ENCODE assay signal across 8 cellular contexts in the genomic region with DNA sequence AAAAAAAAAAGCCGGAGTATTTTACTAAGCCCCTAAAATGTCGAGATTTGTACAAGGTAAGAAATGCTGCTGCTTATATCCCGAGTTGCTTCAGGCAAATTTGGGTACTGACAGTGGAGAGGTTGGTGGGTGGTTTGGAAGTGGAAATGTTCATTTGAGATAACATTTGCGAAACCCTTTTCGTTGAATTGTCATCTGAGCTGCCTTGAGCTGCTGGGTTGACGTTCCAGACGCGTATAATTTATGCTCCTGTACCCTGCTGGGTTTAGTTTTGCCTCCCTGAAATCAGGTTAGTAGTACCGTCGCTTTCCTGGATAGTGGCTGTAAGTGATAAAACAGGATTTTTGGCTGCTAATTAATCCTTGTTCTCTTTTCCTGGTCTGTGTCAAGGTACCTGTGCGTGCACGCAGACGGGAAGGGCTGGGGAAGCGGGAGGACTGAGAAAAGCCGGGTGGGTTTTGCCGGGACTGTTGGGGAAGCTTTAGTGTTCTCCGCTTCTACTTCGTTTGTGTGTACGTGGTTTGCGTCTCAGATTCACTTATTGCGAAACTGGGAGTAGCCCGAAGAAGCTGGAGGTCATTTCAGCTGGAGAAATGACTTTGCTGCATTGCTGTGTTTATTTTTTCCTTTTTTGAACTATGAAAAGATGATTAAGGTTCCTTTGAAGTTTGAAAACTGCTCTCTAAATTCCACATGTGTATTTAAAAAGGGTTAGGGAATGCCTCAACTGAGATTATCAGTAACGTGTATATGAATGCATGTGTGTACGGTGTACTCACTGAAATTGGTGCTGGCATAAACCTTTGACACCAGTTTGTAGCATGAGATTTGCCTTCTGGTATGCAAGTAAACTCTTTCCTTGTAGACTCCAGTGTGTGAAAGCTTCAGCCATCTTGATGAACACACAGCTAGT. TPM values are rescaled to one million over a fixed set of nuclear protein-coding genes. Genes with fewer than 3 reads are reported as not detected.
DNase-seq lines count a peak whose midpoint lies in the region; ATAC-seq and TF ChIP-seq lines count a peak whose summit lies in the region.

No MANE protein-coding gene starts in this region.

- intact Hi-C loops in left ventricle myocardium inferior (cut with micrococcal nuclease), result loop anchor here (10.0 kb wide), 1 partner anchor 148 kb away; no protein-coding TSS in a partner anchor

- H3K9me3 ChIP-seq in left ventricle myocardium inferior (replicated peaks), result no peaks in the 10 kb centered on the region

- peak overlapping the region; percentile 85 for H3K4me3 ChIP-seq in left ventricle myocardium inferior
- peak overlapping the region; percentile 97 for H3K4me3 ChIP-seq in rectal smooth muscle tissue (ENCODE audit: low read length)

- no peaks in the 10 kb centered on the region for H3K36me3 ChIP-seq in left ventricle myocardium inferior
- no peaks in the 10 kb centered on the region for H3K36me3 ChIP-seq in rectal smooth muscle tissue (ENCODE audit: control insufficient read depth, insufficient read depth, low read length)

- no peak for ATAC-seq in HG03045 (IDR thresholded peaks at IDR 0.05; ENCODE audit: unreplicated experiment)

- DNase-seq in activated T-cell treated with anti-CD3 and anti-CD28 coated beads for 24 hours (ENCODE audit: low read depth) (peak; percentile 5), activated T-cell treated with anti-CD3 and anti-CD28 coated beads for 4 hours (no peak), NCI-H345 (lab: John Stamatoyannopoulos, UW) (peak; percentile 39), amniotic epithelial cell (ENCODE audit: low read depth) (peak; percentile 78), left ventricle myocardium inferior (no peak), middle frontal gyrus (ENCODE audit: extremely low spot score, low spot score) (no peak)

- H3K27me3 ChIP-seq in left ventricle myocardium inferior (ENCODE audit: low read depth), result no peaks in the 10 kb centered on the region
- no peaks in the 10 kb centered on the region for H3K27me3 ChIP-seq in rectal smooth muscle tissue (ENCODE audit: control insufficient read depth, insufficient read depth, low read length)

- H3K4me1 ChIP-seq in left ventricle myocardium inferior, result peaks cover 70% of the 10 kb centered on the region
- H3K4me1 ChIP-seq in rectal smooth muscle tissue (ENCODE audit: control insufficient read depth, insufficient read depth, low read length), result no peaks in the 10 kb centered on the region

- peak overlapping the region; percentile 97 for H3K27ac ChIP-seq in left ventricle myocardium inferior (replicated peaks)
- peak overlapping the region; percentile 12 for H3K27ac ChIP-seq in rectal smooth muscle tissue (ENCODE audit: low read depth, low read length)

- H3K9ac ChIP-seq in rectal smooth muscle tissue (ENCODE audit: low read length), result peak overlapping the region; percentile 26

- TF ChIP-seq CTCF in left ventricle myocardium inferior (IDR thresholded peaks at IDR 0.05; ENCODE audit: borderline replicate concordance), result no peak

RNA-seq across cellular contexts. Expression of gene UGP2, which starts 0.7 kb away (rescaled TPM):
- total RNA-seq in left ventricle myocardium inferior, result 394 TPM

Comparison
In these comparisons a context has a peak if more than half of its experiments do, and no peak if none do; other contexts are left out.
1. DNase-seq: peak in activated T-cell treated with anti-CD3 and anti-CD28 coated beads for 24 hours (single experiment), NCI-H345 (single experiment) and amniotic epithelial cell (single experiment); none in activated T-cell treated with anti-CD3 and anti-CD28 coated beads for 4 hours (single experiment), left ventricle myocardium inferior (single experiment) and middle frontal gyrus (single experiment).